6 cellular contexts compared by ENCODE assay signal in the genomic region with DNA sequence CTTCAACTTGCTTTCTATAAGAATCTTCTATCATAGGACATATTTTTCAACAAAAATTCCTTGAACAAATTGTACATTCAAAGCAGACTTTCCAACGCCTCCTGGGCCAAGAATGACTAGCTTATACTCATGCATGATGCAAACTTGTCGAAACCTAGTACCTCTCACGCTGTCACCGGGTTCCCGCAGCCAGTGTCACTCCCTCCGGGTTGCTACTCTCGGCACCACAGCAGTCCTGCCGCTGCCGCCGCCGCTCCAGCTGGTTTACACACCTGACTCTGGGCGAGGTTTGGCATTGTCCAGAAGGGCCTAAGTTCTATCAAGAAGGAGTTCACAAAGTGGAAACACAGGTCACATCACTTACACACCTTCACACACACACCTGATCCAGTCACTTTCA.
"Had no signal": no experiment of that assay in that cellular context is flagged by ENCODE, and none has a peak within 500 bp of the region (broad histone marks: within the 10 kb centered on the region; RNA-seq: fewer than 3 reads in every experiment).

No MANE protein-coding gene starts in this region.

- H3K4me3 ChIP-seq: GM23338 had no signal

- ATAC-seq: GM23338, HepG2 had no signal

- H2AFZ ChIP-seq: GM23338 had no signal

- H3K4me2 ChIP-seq: GM23338 had no signal

- DNase-seq: H9, HCEC 1CT, KG1 had no signal

- H3K27ac ChIP-seq: HL-60 had no signal
